2 cellular contexts compared by ENCODE assay signal in the genomic region with DNA sequence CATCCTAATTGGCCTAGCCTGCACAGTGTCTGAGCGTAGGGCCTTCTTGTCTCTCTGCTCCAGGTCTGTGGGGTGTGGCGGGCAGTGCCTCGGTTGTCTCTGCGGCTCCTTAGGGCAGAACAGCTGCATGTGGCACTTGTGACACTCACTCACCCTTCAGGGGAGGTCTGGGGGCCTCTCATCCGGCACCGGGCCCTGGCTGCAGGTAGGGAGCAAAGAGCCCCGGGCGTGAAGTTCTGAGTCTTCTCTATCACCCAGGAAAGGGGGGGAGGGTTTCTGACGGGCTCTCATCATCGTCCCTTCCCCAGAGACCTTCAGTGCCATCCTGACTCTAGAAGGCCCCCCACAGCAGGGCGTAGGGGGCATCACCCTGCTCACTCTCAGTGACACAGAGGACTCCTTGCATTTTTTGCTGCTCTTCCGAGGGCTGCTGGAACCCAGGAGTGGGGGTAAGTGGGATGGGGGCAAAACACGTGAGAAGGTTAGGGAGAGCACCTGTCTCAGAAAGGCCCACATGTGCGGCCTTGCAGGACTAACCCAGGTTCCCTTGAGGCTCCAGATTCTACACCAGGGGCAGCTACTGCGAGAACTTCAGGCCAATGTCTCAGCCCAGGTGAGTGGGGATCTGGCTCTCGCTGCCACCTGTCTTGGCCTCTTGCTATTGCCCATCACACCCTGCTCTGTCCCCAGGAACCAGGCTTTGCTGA.
A peak's percentile ranks its signal among the peaks of the same experiment; 100 is the strongest.
TF ChIP-seq lines count a peak whose summit lies in the region.

No MANE protein-coding gene starts in this region.

TF ChIP-seq in HEK293, 187 proteins besides CTCF, POLR2A, EP300 and RAD21:
- TF ChIP-seq BCL11A (tag by site-specific recombination; IDR thresholded peaks at IDR 0.05; ENCODE audit: low read depth) (no peak), GLIS2 (tag by site-specific recombination; IDR thresholded peaks at IDR 0.05) (0 out of 2 replicates have a peak, but pooled peaks have one; percentile 6)

TF ChIP-seq in H1, 55 proteins besides CTCF, POLR2A, EP300 and RAD21:
- TF ChIP-seq TBP (IDR thresholded peaks at IDR 0.05; ENCODE audit: low read depth, low read length) (no peak), SIN3A (conservative IDR thresholded peaks at IDR 0.05 in 1 of 2, IDR thresholded peaks at IDR 0.05 in 1 of 2; ENCODE audit: low read depth in 1 of 2, low read length in 2 of 2) (no peak), JUND (IDR thresholded peaks at IDR 0.05; ENCODE audit: low read length) (no peak), CEBPB (IDR thresholded peaks at IDR 0.05; ENCODE audit: low read depth, low read length) (no peak), SP2 (IDR thresholded peaks at IDR 0.05; ENCODE audit: low read length) (no peak), MAFK (IDR thresholded peaks at IDR 0.05; ENCODE audit: low read depth, low read length) (no peak), JUN (IDR thresholded peaks at IDR 0.05; ENCODE audit: low read depth, low read length) (no peak), CREB1 (IDR thresholded peaks at IDR 0.05) (no peak), EZH2 (IDR thresholded peaks at IDR 0.05; ENCODE audit: low read depth, low read length, severe bottlenecking) (no peak), FOSL1 (IDR thresholded peaks at IDR 0.05; ENCODE audit: insufficient read depth, low read depth, low read length) (no peak), RBBP5 (IDR thresholded peaks at IDR 0.05; ENCODE audit: borderline replicate concordance, low read depth, low read length) (no peak), RFX5 (IDR thresholded peaks at IDR 0.05; ENCODE audit: borderline replicate concordance, low read depth, low read length) (no peak), TCF12 (IDR thresholded peaks at IDR 0.05; ENCODE audit: low read depth, low read length) (no peak), TAF7 (optimal IDR thresholded peaks at IDR 0.05; ENCODE audit: borderline replicate concordance, low read depth, low read length) (no peak), NRF1 (IDR thresholded peaks at IDR 0.05; ENCODE audit: low read depth, low read length) (no peak)
- TF ChIP-seq, protein P1, sequence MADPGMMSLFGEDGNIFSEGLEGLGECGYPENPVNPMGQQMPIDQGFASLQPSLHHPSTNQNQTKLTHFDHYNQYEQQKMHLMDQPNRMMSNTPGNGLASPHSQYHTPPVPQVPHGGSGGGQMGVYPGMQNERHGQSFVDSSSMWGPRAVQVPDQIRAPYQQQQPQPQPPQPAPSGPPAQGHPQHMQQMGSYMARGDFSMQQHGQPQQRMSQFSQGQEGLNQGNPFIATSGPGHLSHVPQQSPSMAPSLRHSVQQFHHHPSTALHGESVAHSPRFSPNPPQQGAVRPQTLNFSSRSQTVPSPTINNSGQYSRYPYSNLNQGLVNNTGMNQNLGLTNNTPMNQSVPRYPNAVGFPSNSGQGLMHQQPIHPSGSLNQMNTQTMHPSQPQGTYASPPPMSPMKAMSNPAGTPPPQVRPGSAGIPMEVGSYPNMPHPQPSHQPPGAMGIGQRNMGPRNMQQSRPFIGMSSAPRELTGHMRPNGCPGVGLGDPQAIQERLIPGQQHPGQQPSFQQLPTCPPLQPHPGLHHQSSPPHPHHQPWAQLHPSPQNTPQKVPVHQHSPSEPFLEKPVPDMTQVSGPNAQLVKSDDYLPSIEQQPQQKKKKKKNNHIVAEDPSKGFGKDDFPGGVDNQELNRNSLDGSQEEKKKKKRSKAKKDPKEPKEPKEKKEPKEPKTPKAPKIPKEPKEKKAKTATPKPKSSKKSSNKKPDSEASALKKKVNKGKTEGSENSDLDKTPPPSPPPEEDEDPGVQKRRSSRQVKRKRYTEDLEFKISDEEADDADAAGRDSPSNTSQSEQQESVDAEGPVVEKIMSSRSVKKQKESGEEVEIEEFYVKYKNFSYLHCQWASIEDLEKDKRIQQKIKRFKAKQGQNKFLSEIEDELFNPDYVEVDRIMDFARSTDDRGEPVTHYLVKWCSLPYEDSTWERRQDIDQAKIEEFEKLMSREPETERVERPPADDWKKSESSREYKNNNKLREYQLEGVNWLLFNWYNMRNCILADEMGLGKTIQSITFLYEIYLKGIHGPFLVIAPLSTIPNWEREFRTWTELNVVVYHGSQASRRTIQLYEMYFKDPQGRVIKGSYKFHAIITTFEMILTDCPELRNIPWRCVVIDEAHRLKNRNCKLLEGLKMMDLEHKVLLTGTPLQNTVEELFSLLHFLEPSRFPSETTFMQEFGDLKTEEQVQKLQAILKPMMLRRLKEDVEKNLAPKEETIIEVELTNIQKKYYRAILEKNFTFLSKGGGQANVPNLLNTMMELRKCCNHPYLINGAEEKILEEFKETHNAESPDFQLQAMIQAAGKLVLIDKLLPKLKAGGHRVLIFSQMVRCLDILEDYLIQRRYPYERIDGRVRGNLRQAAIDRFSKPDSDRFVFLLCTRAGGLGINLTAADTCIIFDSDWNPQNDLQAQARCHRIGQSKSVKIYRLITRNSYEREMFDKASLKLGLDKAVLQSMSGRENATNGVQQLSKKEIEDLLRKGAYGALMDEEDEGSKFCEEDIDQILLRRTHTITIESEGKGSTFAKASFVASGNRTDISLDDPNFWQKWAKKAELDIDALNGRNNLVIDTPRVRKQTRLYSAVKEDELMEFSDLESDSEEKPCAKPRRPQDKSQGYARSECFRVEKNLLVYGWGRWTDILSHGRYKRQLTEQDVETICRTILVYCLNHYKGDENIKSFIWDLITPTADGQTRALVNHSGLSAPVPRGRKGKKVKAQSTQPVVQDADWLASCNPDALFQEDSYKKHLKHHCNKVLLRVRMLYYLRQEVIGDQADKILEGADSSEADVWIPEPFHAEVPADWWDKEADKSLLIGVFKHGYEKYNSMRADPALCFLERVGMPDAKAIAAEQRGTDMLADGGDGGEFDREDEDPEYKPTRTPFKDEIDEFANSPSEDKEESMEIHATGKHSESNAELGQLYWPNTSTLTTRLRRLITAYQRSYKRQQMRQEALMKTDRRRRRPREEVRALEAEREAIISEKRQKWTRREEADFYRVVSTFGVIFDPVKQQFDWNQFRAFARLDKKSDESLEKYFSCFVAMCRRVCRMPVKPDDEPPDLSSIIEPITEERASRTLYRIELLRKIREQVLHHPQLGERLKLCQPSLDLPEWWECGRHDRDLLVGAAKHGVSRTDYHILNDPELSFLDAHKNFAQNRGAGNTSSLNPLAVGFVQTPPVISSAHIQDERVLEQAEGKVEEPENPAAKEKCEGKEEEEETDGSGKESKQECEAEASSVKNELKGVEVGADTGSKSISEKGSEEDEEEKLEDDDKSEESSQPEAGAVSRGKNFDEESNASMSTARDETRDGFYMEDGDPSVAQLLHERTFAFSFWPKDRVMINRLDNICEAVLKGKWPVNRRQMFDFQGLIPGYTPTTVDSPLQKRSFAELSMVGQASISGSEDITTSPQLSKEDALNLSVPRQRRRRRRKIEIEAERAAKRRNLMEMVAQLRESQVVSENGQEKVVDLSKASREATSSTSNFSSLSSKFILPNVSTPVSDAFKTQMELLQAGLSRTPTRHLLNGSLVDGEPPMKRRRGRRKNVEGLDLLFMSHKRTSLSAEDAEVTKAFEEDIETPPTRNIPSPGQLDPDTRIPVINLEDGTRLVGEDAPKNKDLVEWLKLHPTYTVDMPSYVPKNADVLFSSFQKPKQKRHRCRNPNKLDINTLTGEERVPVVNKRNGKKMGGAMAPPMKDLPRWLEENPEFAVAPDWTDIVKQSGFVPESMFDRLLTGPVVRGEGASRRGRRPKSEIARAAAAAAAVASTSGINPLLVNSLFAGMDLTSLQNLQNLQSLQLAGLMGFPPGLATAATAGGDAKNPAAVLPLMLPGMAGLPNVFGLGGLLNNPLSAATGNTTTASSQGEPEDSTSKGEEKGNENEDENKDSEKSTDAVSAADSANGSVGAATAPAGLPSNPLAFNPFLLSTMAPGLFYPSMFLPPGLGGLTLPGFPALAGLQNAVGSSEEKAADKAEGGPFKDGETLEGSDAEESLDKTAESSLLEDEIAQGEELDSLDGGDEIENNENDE (IDR thresholded peaks at IDR 0.05; ENCODE audit: insufficient replicate concordance, low read length), result no peak
- TF ChIP-seq, protein P2, sequence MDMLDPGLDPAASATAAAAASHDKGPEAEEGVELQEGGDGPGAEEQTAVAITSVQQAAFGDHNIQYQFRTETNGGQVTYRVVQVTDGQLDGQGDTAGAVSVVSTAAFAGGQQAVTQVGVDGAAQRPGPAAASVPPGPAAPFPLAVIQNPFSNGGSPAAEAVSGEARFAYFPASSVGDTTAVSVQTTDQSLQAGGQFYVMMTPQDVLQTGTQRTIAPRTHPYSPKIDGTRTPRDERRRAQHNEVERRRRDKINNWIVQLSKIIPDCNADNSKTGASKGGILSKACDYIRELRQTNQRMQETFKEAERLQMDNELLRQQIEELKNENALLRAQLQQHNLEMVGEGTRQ (IDR thresholded peaks at IDR 0.05; ENCODE audit: low read length), result no peak
- TF ChIP-seq, protein P3, sequence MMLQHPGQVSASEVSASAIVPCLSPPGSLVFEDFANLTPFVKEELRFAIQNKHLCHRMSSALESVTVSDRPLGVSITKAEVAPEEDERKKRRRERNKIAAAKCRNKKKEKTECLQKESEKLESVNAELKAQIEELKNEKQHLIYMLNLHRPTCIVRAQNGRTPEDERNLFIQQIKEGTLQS (IDR thresholded peaks at IDR 0.05; ENCODE audit: insufficient read depth, low read depth, low read length), result no peak
- TF ChIP-seq, protein P4, sequence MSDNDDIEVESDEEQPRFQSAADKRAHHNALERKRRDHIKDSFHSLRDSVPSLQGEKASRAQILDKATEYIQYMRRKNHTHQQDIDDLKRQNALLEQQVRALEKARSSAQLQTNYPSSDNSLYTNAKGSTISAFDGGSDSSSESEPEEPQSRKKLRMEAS (IDR thresholded peaks at IDR 0.05), result no peak
